ENCODE assay signal across 16 cellular contexts in the genomic region with DNA sequence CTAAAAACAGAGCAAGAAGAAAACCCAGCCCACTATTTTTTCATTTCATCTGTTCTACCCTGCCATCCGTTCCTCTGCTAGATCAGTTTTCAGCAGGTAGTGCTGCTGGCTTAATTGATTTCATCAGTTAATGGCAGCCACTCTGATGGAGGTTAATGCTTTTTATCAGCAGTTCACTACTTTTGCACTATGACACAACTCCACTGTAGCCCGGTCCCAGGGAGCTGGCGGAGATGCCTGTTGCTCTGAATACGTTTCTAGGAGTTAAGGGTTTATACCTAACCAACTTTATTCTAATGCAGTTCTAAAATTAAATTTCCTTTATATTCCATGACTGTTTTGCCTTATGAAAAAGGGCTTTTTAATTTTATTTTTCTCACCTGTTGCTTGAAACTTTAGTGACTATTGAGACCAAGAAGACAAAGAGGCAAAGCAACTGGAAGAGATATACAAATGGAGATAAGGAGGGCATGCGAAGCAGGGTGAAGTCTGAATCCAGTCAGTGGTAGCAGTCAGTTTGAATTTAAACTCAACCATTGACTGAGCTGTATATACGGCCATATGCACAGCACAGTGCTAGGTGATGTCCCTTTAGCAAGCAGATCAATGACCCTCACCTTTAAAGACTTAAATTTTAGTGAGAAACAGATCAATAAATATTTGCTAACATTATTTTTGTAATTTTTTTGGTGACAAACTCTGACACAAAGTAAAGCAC.
DNase-seq lines count a peak whose midpoint lies in the region; ATAC-seq, FAIRE-seq and TF ChIP-seq lines count a peak whose summit lies in the region.
"Had no signal": no experiment of that assay in that cellular context is flagged by ENCODE, and none has a peak within 500 bp of the region (broad histone marks: within the 10 kb centered on the region; RNA-seq: fewer than 3 reads in every experiment).

No MANE protein-coding gene starts in this region.

- ATAC-seq in RWPE2 (ENCODE audit: low read depth), result no peak
- ATAC-seq in natural killer cell treated with Interleukin-12 subunit alpha and Interleukin-12 subunit beta and Interleukin-15 and Interleukin-18, amount 100 ng/mL, for 72 hours, result no peak
- ATAC-seq in CD4-positive, alpha-beta T cell (ENCODE audit: poor library complexity), result no peak
- ATAC-seq: naive thymus-derived CD4-positive, alpha-beta T cell had no signal

- H3K4me1 ChIP-seq in BE2C (no peaks in the 10 kb centered on the region), RWPE2 (ENCODE audit: insufficient read depth, poor library complexity, severe bottlenecking) (peaks cover 24% of the 10 kb centered on the region), fibroblast of lung (ENCODE audit: control insufficient read depth, extremely low read depth, insufficient read depth, low read length) (no peaks in the 10 kb centered on the region)
- H3K4me1 ChIP-seq: left ventricle myocardium inferior had no signal

- POLR2A ChIA-PET in CD4-positive, alpha-beta T cell (lab: Charles Lee), result interaction anchor here (0.5 kb wide), 1 partner anchor 778 kb away, joined by 3 read pairs; no protein-coding TSS in a partner anchor

- H3K9me3 ChIP-seq in BE2C, result no peaks in the 10 kb centered on the region
- H3K9me3 ChIP-seq in RWPE2 (ENCODE audit: severe bottlenecking), result no peaks in the 10 kb centered on the region
- no peaks in the 10 kb centered on the region for H3K9me3 ChIP-seq in fibroblast of lung (ENCODE audit: control insufficient read depth, insufficient read depth, low read depth, low read length)
- H3K9me3 ChIP-seq in CD4-positive, alpha-beta T cell (ENCODE audit: control insufficient read depth, low read length), result no peaks in the 10 kb centered on the region
- H3K9me3 ChIP-seq: left ventricle myocardium inferior had no signal

- peak overlapping the region; percentile 62 for H3K4me2 ChIP-seq in fibroblast of lung (ENCODE audit: extremely low read depth, insufficient read depth, low read length)

- H3K27ac Mint-ChIP-seq in natural killer cell treated with Interleukin-12 subunit alpha and Interleukin-12 subunit beta and Interleukin-15 and Interleukin-18, amount 100 ng/mL, for 72 hours, result no peak overlapping the region
- H3K27ac Mint-ChIP-seq in CD4-positive, alpha-beta T cell, result no peak overlapping the region
- H3K27ac Mint-ChIP-seq: activated T-helper 2 cell treated with anti-CD3 and anti-CD28 coated beads, Interferon-gamma antibody, Interleukin-2, Interleukin-4, amounts not matched to agents 10 μg/mL and 5 μg/mL and 100 μg/mL, durations not matched to agents 14 hours and 24 hours and 36 hours; naive thymus-derived CD4-positive, alpha-beta T cell had no signal

- no peaks in the 10 kb centered on the region for H4K20me1 ChIP-seq in fibroblast of lung (ENCODE audit: control insufficient read depth, extremely low read depth, insufficient read depth, low read length)

- H3K36me3 ChIP-seq in BE2C (no peaks in the 10 kb centered on the region), RWPE2 (ENCODE audit: low read depth) (no peaks in the 10 kb centered on the region), fibroblast of lung (ENCODE audit: control insufficient read depth, insufficient read depth, low read length) (no peaks in the 10 kb centered on the region)
- H3K36me3 ChIP-seq: left ventricle myocardium inferior had no signal

- H3K9ac ChIP-seq in fibroblast of lung (ENCODE audit: insufficient read depth, low read length), result no peak overlapping the region

- no peak for TF ChIP-seq POLR2A in GM12891 (IDR thresholded peaks at IDR 0.05; ENCODE audit: low read depth, low read length)

- no peaks in the 10 kb centered on the region for H3K4me1 Mint-ChIP-seq in natural killer cell treated with Interleukin-12 subunit alpha and Interleukin-12 subunit beta and Interleukin-15 and Interleukin-18, amount 100 ng/mL, for 72 hours (ENCODE audit: low read depth in 2 of 2)
- H3K4me1 Mint-ChIP-seq in CD4-positive, alpha-beta T cell (ENCODE audit: low read depth), result no peaks in the 10 kb centered on the region
- H3K4me1 Mint-ChIP-seq: naive thymus-derived CD4-positive, alpha-beta T cell had no signal

- H2AFZ ChIP-seq in fibroblast of lung (ENCODE audit: low read length), result peak overlapping the region; percentile 40

- TF ChIP-seq CTCF in BE2C (IDR thresholded peaks at IDR 0.05; ENCODE audit: low read depth, low read length) (no peak), RWPE2 (IDR thresholded peaks at IDR 0.05; ENCODE audit: poor library complexity, severe bottlenecking) (no peak), fibroblast of lung (conservative IDR thresholded peaks at IDR 0.05 in 1 of 2, IDR thresholded peaks at IDR 0.05 in 1 of 2; ENCODE audit: low read depth in 1 of 2, low read length in 2 of 2) (no peak), retinal pigment epithelial cell (conservative IDR thresholded peaks at IDR 0.05; ENCODE audit: low read depth, low read length) (no peak)
- no peak for TF ChIP-seq CTCF in CD4-positive, alpha-beta T cell (IDR thresholded peaks at IDR 0.05)

- no peaks in the 10 kb centered on the region for H3K9me3 Mint-ChIP-seq in natural killer cell treated with Interleukin-12 subunit alpha and Interleukin-12 subunit beta and Interleukin-15 and Interleukin-18, amount 100 ng/mL, for 72 hours
- H3K9me3 Mint-ChIP-seq in CD4-positive, alpha-beta T cell, result no peaks in the 10 kb centered on the region
- H3K9me3 Mint-ChIP-seq: activated T-helper 2 cell treated with anti-CD3 and anti-CD28 coated beads, Interferon-gamma antibody, Interleukin-2, Interleukin-4, amounts not matched to agents 10 μg/mL and 5 μg/mL and 100 μg/mL, durations not matched to agents 14 hours and 24 hours and 36 hours; naive thymus-derived CD4-positive, alpha-beta T cell had no signal

- no peaks in the 10 kb centered on the region for H3K27me3 Mint-ChIP-seq in natural killer cell treated with Interleukin-12 subunit alpha and Interleukin-12 subunit beta and Interleukin-15 and Interleukin-18, amount 100 ng/mL, for 72 hours
- no peaks in the 10 kb centered on the region for H3K27me3 Mint-ChIP-seq in CD4-positive, alpha-beta T cell

- H3K36me3 Mint-ChIP-seq in natural killer cell treated with Interleukin-12 subunit alpha and Interleukin-12 subunit beta and Interleukin-15 and Interleukin-18, amount 100 ng/mL, for 72 hours, result no peaks in the 10 kb centered on the region
- H3K36me3 Mint-ChIP-seq in CD4-positive, alpha-beta T cell (ENCODE audit: low read depth), result no peaks in the 10 kb centered on the region
- H3K36me3 Mint-ChIP-seq: naive thymus-derived CD4-positive, alpha-beta T cell had no signal

- no peak overlapping the region for H3K4me3 Mint-ChIP-seq in natural killer cell treated with Interleukin-12 subunit alpha and Interleukin-12 subunit beta and Interleukin-15 and Interleukin-18, amount 100 ng/mL, for 72 hours
- no peak overlapping the region for H3K4me3 Mint-ChIP-seq in CD4-positive, alpha-beta T cell
- H3K4me3 Mint-ChIP-seq: naive thymus-derived CD4-positive, alpha-beta T cell had no signal

- CTCF ChIA-PET in CD4-positive, alpha-beta T cell (lab: Charles Lee), result no interaction called here

- H3K4me3 ChIP-seq in BE2C (ENCODE audit: low read depth, low read length) (peak overlapping the region; percentile 12), RWPE2 (ENCODE audit: severe bottlenecking) (no peak overlapping the region), fibroblast of lung (replicated peaks in 1 of 4; ENCODE audit: control extremely low read depth in 1 of 4, insufficient read depth in 1 of 4, low read depth in 3 of 4, low read length in 4 of 4) (peak overlapping the region in 2 of 4 experiments; percentile 2 to 17), retinal pigment epithelial cell (ENCODE audit: low read length) (peak overlapping the region; percentile 27)
- H3K4me3 ChIP-seq: dorsolateral prefrontal cortex, left ventricle myocardium inferior had no signal

- intact Hi-C loops in CD4-positive, alpha-beta T cell (cut with DNase I, micrococcal nuclease), result no loop called here

- H3K79me2 ChIP-seq in fibroblast of lung (ENCODE audit: control insufficient read depth, insufficient read depth, low read length), result no peaks in the 10 kb centered on the region

- H3K27ac ChIP-seq in RWPE2 (ENCODE audit: poor library complexity, severe bottlenecking), result peak overlapping the region; percentile 88
- H3K27ac ChIP-seq in fibroblast of lung (ENCODE audit: insufficient read depth, low read length), result no peak overlapping the region
- H3K27ac ChIP-seq in CD4-positive, alpha-beta T cell (ENCODE audit: low read depth, low read length), result no peak overlapping the region
- H3K27ac ChIP-seq: dorsolateral prefrontal cortex, left ventricle myocardium inferior, VCaP had no signal

- DNase-seq in BE2C (peak; percentile 31), RWPE2 (ENCODE audit: low spot score) (no peak), fibroblast of lung (ENCODE audit: low read depth in 2 of 2) (no peak), retinal pigment epithelial cell (ENCODE audit: low read depth) (no peak), GM12891 (ENCODE audit: insufficient read length, low spot score) (no peak), C1 segment of cervical spinal cord (lab: John Stamatoyannopoulos, UW) (no peak)
- no peak for DNase-seq in natural killer cell treated with Interleukin-12 subunit alpha and Interleukin-12 subunit beta and Interleukin-15 and Interleukin-18, amount 100 ng/mL, for 72 hours (ENCODE audit: low spot score)
- DNase-seq in CD4-positive, alpha-beta T cell, result no peak
- DNase-seq: dorsolateral prefrontal cortex; left ventricle myocardium inferior; naive thymus-derived CD4-positive, alpha-beta T cell; NCI-H69; retina; SW 1271 had no signal

- H3K27me3 ChIP-seq in BE2C (no peaks in the 10 kb centered on the region), RWPE2 (ENCODE audit: insufficient read depth, poor library complexity, severe bottlenecking) (no peaks in the 10 kb centered on the region), fibroblast of lung (ENCODE audit: control insufficient read depth, insufficient read depth, low read length) (no peaks in the 10 kb centered on the region)
- no peaks in the 10 kb centered on the region for H3K27me3 ChIP-seq in CD4-positive, alpha-beta T cell (ENCODE audit: control insufficient read depth, insufficient read depth, low read length)
- H3K27me3 ChIP-seq: dorsolateral prefrontal cortex had no signal

- FAIRE-seq in GM12891 (lab: Jason Lieb, UNC), result no peak

TF ChIP-seq in GM12891, 5 proteins besides CTCF, POLR2A, EP300 and RAD21:
- no peak for TF ChIP-seq PAX5 (IDR thresholded peaks at IDR 0.05; ENCODE audit: insufficient read depth, low read length, severe bottlenecking)
- TF ChIP-seq TAF1 (IDR thresholded peaks at IDR 0.05; ENCODE audit: low read depth, low read length), result no peak
- TF ChIP-seq POU2F2 (IDR thresholded peaks at IDR 0.05; ENCODE audit: low read depth, low read length), result no peak
- TF ChIP-seq SPI1 (IDR thresholded peaks at IDR 0.05; ENCODE audit: low read depth, low read length), result no peak
- TF ChIP-seq POLR2AphosphoS5 (IDR thresholded peaks at IDR 0.05; ENCODE audit: low read depth, low read length), result no peak
